ENCODE assay signal across 1 cellular context in genomic region chr18:37380546-37381110, GRCh38.
TF ChIP-seq lines count a peak whose summit lies in the region.

No MANE protein-coding gene starts in this region.

TF ChIP-seq in IMR-90, 13 proteins besides CTCF, POLR2A, EP300 and RAD21 (continued from another document):
- TF ChIP-seq RCOR1 (IDR thresholded peaks at IDR 0.05; ENCODE audit: insufficient replicate concordance, low read length): no peak
- TF ChIP-seq, protein P1, sequence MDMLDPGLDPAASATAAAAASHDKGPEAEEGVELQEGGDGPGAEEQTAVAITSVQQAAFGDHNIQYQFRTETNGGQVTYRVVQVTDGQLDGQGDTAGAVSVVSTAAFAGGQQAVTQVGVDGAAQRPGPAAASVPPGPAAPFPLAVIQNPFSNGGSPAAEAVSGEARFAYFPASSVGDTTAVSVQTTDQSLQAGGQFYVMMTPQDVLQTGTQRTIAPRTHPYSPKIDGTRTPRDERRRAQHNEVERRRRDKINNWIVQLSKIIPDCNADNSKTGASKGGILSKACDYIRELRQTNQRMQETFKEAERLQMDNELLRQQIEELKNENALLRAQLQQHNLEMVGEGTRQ (IDR thresholded peaks at IDR 0.05; ENCODE audit: low read depth, low read length): no peak
- no peak for TF ChIP-seq RFX5 (IDR thresholded peaks at IDR 0.05; ENCODE audit: low read depth, low read length)
- no peak for TF ChIP-seq BHLHE40 (IDR thresholded peaks at IDR 0.05; ENCODE audit: low read depth, low read length)
